ENCODE assay signal across 9 cellular contexts in the genomic region with DNA sequence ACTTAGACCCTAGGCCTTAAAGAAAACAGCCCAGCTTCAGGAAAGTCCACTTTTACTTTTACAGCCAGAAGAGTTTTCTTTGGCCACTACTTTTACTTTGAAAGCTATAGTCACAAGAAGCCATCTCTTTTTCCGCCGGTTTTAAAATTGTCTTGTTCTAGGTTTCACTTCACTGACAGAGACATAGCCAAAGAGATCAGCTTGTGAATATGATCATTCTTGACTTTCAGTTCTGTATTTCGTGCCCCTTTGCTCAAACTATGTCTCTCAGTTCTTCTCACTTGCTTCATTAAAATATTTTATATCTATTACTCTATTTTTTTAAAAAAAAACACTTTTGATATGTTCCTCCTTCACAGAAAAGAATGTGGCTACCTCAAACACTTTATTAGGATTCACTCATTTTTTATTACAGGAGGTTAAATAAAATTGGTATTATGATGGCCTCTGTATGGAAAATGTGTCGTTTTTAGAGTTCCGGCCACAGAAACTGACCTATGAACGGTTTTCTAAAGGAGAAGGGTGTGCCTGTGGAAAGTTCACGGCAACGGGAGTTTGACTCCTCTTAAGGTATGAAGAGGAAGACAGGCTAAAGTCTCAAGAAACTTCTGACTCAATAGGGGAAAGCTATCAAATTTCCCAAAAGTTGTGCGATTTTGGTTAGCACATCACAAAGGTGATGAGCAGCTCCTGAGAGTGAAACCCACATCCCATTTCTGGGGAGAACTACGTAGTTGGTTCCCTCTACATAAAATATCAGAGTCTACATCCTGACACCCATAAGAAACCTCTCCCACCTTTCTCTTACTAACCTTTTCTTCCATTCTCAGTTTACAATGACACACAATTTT. TPM values are rescaled to one million over a fixed set of nuclear protein-coding genes. Genes with fewer than 3 reads are reported as not detected.
DNase-seq lines count a peak whose midpoint lies in the region; ATAC-seq and TF ChIP-seq lines count a peak whose summit lies in the region.
"Had no signal": no experiment of that assay in that cellular context is flagged by ENCODE, and none has a peak within 500 bp of the region (broad histone marks: within the 10 kb centered on the region; RNA-seq: fewer than 3 reads in every experiment).

No MANE protein-coding gene starts in this region.

- peak overlapping the region in 6 of 21 experiments; percentile 22 to 81 (median 50) for H3K27ac ChIP-seq in skin epidermis
- H3K27ac ChIP-seq in ascending aorta, result no peak overlapping the region

- H3K36me3 ChIP-seq in ascending aorta, result no peaks in the 10 kb centered on the region

- H3K4me1 ChIP-seq in ascending aorta, result peaks cover 6 to 8% of the 10 kb centered on the region in 2 donors

- no peak for TF ChIP-seq CTCF in ascending aorta (IDR thresholded peaks at IDR 0.05)

- H3K9me3 ChIP-seq in ascending aorta, result no peaks in the 10 kb centered on the region

- peak overlapping the region in 5 of 7 experiments; percentile 46 to 66 (median 55) for H3K4me3 ChIP-seq in skin epidermis
- peak overlapping the region in 1 of 2 donors; percentile 17 for H3K4me3 ChIP-seq in ascending aorta

- H3K27me3 ChIP-seq in ascending aorta, result no peaks in the 10 kb centered on the region

- DNase-seq in activated naive CD4-positive, alpha-beta T cell treated with Interleukin-2 at 50 U/mL for 16 hours, result peak; percentile 26
- no peak for DNase-seq in activated naive CD4-positive, alpha-beta T cell (lab: John Stamatoyannopoulos, UW)
- DNase-seq in RKO (ENCODE audit: low spot score), result peak; percentile 40
- DNase-seq in NCI-H1092 treated with DMSO at 0.1 percent for 48 hours (lab: John Stamatoyannopoulos, UW), result no peak
- no peak for DNase-seq in ascending aorta (ENCODE audit: low spot score in 2 of 2)
- DNase-seq in NCI-H748 treated with DMSO at 0.1 percent for 48 hours (lab: John Stamatoyannopoulos, UW), result no peak
- DNase-seq: DND-41 had no signal

- intact Hi-C loops in ascending aorta (cut with DNase I), result loop anchor here (5.0 kb wide), 1 partner anchor 48 kb away; no protein-coding TSS in a partner anchor

- peak; percentile 40 for ATAC-seq in HG02852 (IDR thresholded peaks at IDR 0.05; ENCODE audit: unreplicated experiment)

RNA-seq across cellular contexts. Expression of a gene that starts 1.2 kb away (rescaled TPM):
- total RNA-seq in ascending aorta, result not detected

RNA-seq across cellular contexts. Expression of a gene that starts 52.6 kb away (rescaled TPM):
- total RNA-seq in ascending aorta, result 0.32 TPM

Comparison
In these comparisons a context has a peak if more than half of its experiments do, and no peak if none do; other contexts are left out.
1. DNase-seq: peak in activated naive CD4-positive, alpha-beta T cell treated with Interleukin-2 at 50 U/mL for 16 hours (single experiment) and RKO (single experiment); none in activated naive CD4-positive, alpha-beta T cell (0 of 4), NCI-H1092 treated with DMSO at 0.1 percent for 48 hours (single experiment), ascending aorta (0 of 2) and NCI-H748 treated with DMSO at 0.1 percent for 48 hours (single experiment).